ENCODE assay signal across 8 cellular contexts in genomic region chr2:48414980-48415764, GRCh38. TPM values are rescaled to one million over a fixed set of nuclear protein-coding genes. Genes with fewer than 3 reads are reported as not detected.
DNase-seq lines count a peak whose midpoint lies in the region; ATAC-seq lines count a peak whose summit lies in the region.

No MANE protein-coding gene starts in this region.

- DNase-seq in CMK (ENCODE audit: low read depth) (peak; percentile 48), LHCN-M2 (ENCODE audit: low read depth) (peak; percentile 73), dermis blood vessel endothelial cell (peak; percentile 6), NCI-H1048 (lab: John Stamatoyannopoulos, UW) (no peak)
- peak in 1 of 10 donors; percentile 28 for DNase-seq in naive thymus-derived CD8-positive, alpha-beta T cell
- no peak for DNase-seq in activated CD4-positive, alpha-beta T cell treated with anti-CD3 and anti-CD28 coated beads, Interleukin-2, amount 50 U/mL, for 1 hour

- peaks cover 22 to 40% (median 33%) of the 10 kb centered on the region in 4 donors for H3K4me1 Mint-ChIP-seq in naive thymus-derived CD8-positive, alpha-beta T cell
- peaks cover 23% of the 10 kb centered on the region for H3K4me1 Mint-ChIP-seq in stimulated activated memory B cell treated with anti-CD40 and anti-IgM and Interleukin-4, amounts not matched to agents 10 μg/mL and 1 μg/mL and 100 μg/mL, for 72 hours

- H3K27me3 Mint-ChIP-seq in naive thymus-derived CD8-positive, alpha-beta T cell, result no peaks in the 10 kb centered on the region
- no peaks in the 10 kb centered on the region for H3K27me3 Mint-ChIP-seq in stimulated activated memory B cell treated with anti-CD40 and anti-IgM and Interleukin-4, amounts not matched to agents 10 μg/mL and 1 μg/mL and 100 μg/mL, for 72 hours

- peak overlapping the region in 8 of 10 donors; percentile 46 to 87 (median 82) for H3K27ac Mint-ChIP-seq in naive thymus-derived CD8-positive, alpha-beta T cell
- no peak overlapping the region for H3K27ac Mint-ChIP-seq in stimulated activated memory B cell treated with anti-CD40 and anti-IgM and Interleukin-4, amounts not matched to agents 10 μg/mL and 1 μg/mL and 100 μg/mL, for 72 hours

- peak overlapping the region in 8 of 10 donors; percentile 41 to 79 (median 66) for H3K4me3 Mint-ChIP-seq in naive thymus-derived CD8-positive, alpha-beta T cell
- H3K4me3 Mint-ChIP-seq in stimulated activated memory B cell treated with anti-CD40 and anti-IgM and Interleukin-4, amounts not matched to agents 10 μg/mL and 1 μg/mL and 100 μg/mL, for 72 hours, result no peak overlapping the region

- ATAC-seq in naive thymus-derived CD8-positive, alpha-beta T cell, result peak; percentile 33 to 43
- ATAC-seq in stimulated activated memory B cell treated with anti-CD40 and anti-IgM and Interleukin-4, amounts not matched to agents 10 μg/mL and 1 μg/mL and 100 μg/mL, for 72 hours, result no peak
- ATAC-seq in HG03159 (IDR thresholded peaks at IDR 0.05; ENCODE audit: unreplicated experiment), result no peak

- POLR2A ChIA-PET in naive thymus-derived CD8-positive, alpha-beta T cell (lab: Charles Lee), result interaction anchor here (1.2 kb wide), 1 partner anchor 105 kb away, joined by 3 read pairs; no protein-coding TSS in a partner anchor

- H3K36me3 Mint-ChIP-seq in naive thymus-derived CD8-positive, alpha-beta T cell, result peaks cover 0 to 5% (median 0%) of the 10 kb centered on the region in 3 donors
- no peaks in the 10 kb centered on the region for H3K36me3 Mint-ChIP-seq in stimulated activated memory B cell treated with anti-CD40 and anti-IgM and Interleukin-4, amounts not matched to agents 10 μg/mL and 1 μg/mL and 100 μg/mL, for 72 hours

- no peaks in the 10 kb centered on the region for H3K9me3 Mint-ChIP-seq in naive thymus-derived CD8-positive, alpha-beta T cell
- peaks cover 3% of the 10 kb centered on the region for H3K9me3 Mint-ChIP-seq in stimulated activated memory B cell treated with anti-CD40 and anti-IgM and Interleukin-4, amounts not matched to agents 10 μg/mL and 1 μg/mL and 100 μg/mL, for 72 hours

RNA-seq across cellular contexts. Expression of gene PPP1R21, which starts 25.4 kb away (rescaled TPM):
- 11.8 and 15.1 TPM in 2 replicates for total RNA-seq in LHCN-M2 (2014; rRNA removed)
- 11.0 TPM for polyA plus RNA-seq in LHCN-M2 (2012)
- 21.4 and 26.3 TPM in 2 replicates for total RNA-seq in dermis blood vessel endothelial cell
- total RNA-seq in naive thymus-derived CD8-positive, alpha-beta T cell, result 10 to 100 TPM; 40.4 to 46.2 TPM
- polyA plus RNA-seq in naive thymus-derived CD8-positive, alpha-beta T cell, result 10 to 100 TPM; 16.5 to 23.2 (median 22.0) TPM

Comparison
In these comparisons a context has a peak if more than half of its experiments do, and no peak if none do; other contexts are left out.
1. DNase-seq: peak in CMK (single experiment), LHCN-M2 (single experiment) and dermis blood vessel endothelial cell (single experiment); none in activated CD4-positive, alpha-beta T cell treated with anti-CD3 and anti-CD28 coated beads, Interleukin-2, amount 50 U/mL, for 1 hour (single experiment) and NCI-H1048 (single experiment).
2. ATAC-seq: peak in naive thymus-derived CD8-positive, alpha-beta T cell (2 of 2); none in stimulated activated memory B cell treated with anti-CD40 and anti-IgM and Interleukin-4, amounts not matched to agents 10 μg/mL and 1 μg/mL and 100 μg/mL, for 72 hours (single experiment) and HG03159 (single experiment).